Comparison of ENCODE assay signal across 8 cellular contexts in genomic region chr14:74942164-74942563, GRCh38. TPM values are rescaled to one million over a fixed set of nuclear protein-coding genes. Genes with fewer than 3 reads are reported as not detected.
DNase-seq lines count a peak whose midpoint lies in the region; ATAC-seq, FAIRE-seq and TF ChIP-seq lines count a peak whose summit lies in the region.
"Had no signal": no experiment of that assay in that cellular context is flagged by ENCODE, and none has a peak within 500 bp of the region (broad histone marks: within the 10 kb centered on the region; RNA-seq: fewer than 3 reads in every experiment).

No MANE protein-coding gene starts in this region.

- no peak for TF ChIP-seq CTCF in foreskin fibroblast (IDR thresholded peaks at IDR 0.05; ENCODE audit: low read depth, low read length)

- H3K9me3 ChIP-seq in duodenal mucosa (ENCODE audit: control insufficient read depth in 1 of 2, low read length in 2 of 2) (peaks cover 0 to 5% of the 10 kb centered on the region in 2 donors), skeletal muscle tissue (ENCODE audit: control insufficient read depth in 3 of 3, low read length in 3 of 3) (no peaks in the 10 kb centered on the region)

- H3K4me1 ChIP-seq in duodenal mucosa (ENCODE audit: control insufficient read depth in 1 of 2, insufficient read depth in 2 of 2, low read length in 2 of 2) (peaks cover 24 to 37% of the 10 kb centered on the region in 2 donors), skeletal muscle tissue (ENCODE audit: control insufficient read depth in 3 of 3, insufficient read depth in 3 of 3, low read length in 3 of 3) (peaks cover 46 to 52% (median 52%) of the 10 kb centered on the region in 3 donors)

- in situ Hi-C loops in KBM-7 (cut with MboI; ENCODE audit: low pct_unique_long_range_greater_than_20kb, low sequenced_read_pairs): no loop called here

- H3K9ac ChIP-seq in duodenal mucosa (ENCODE audit: low read depth in 1 of 2, low read length in 2 of 2) (peak overlapping the region; percentile 10 to 45), skeletal muscle tissue (ENCODE audit: low read depth in 1 of 3, low read length in 3 of 3) (peak overlapping the region; percentile 24 to 43 (median 33))

- DNase-seq in KBM-7 (no peak), foreskin fibroblast (no peak), RCC 7860 (ENCODE audit: low spot score) (no peak)
- DNase-seq: SHP77 treated with DMSO at 0.1 percent for 48 hours had no signal

- FAIRE-seq in RCC 7860 (lab: Jason Lieb, UNC): no peak

- ATAC-seq in GM19438 (IDR thresholded peaks at IDR 0.05; ENCODE audit: low read depth, unreplicated experiment) (peak; percentile 10), HG03460 (IDR thresholded peaks at IDR 0.05; ENCODE audit: unreplicated experiment) (peak; percentile 26)

- H3K4me3 ChIP-seq in duodenal mucosa (ENCODE audit: low read depth in 1 of 2, low read length in 2 of 2) (peak overlapping the region in 1 of 2 donors; percentile 46), skeletal muscle tissue (ENCODE audit: low read length in 3 of 3) (no peak overlapping the region), foreskin fibroblast (ENCODE audit: low read depth in 1 of 2, low read length in 2 of 2) (no peak overlapping the region)

- H3K36me3 ChIP-seq in duodenal mucosa (ENCODE audit: control insufficient read depth in 1 of 2, insufficient read depth in 2 of 2, low read length in 2 of 2): no peaks in the 10 kb centered on the region
- peaks cover 0 to 3% (median 0%) of the 10 kb centered on the region in 3 donors for H3K36me3 ChIP-seq in skeletal muscle tissue (ENCODE audit: control insufficient read depth in 3 of 3, insufficient read depth in 3 of 3, low read length in 3 of 3)

- no peak overlapping the region for H3K27ac ChIP-seq in duodenal mucosa (ENCODE audit: low read depth, low read length)
- H3K27ac ChIP-seq in skeletal muscle tissue (ENCODE audit: low read depth, low read length): peak overlapping the region; percentile 86

- H3K27me3 ChIP-seq in duodenal mucosa (ENCODE audit: control insufficient read depth in 1 of 2, insufficient read depth in 2 of 2, low read length in 2 of 2) (no peaks in the 10 kb centered on the region), skeletal muscle tissue (ENCODE audit: control insufficient read depth in 3 of 3, insufficient read depth in 3 of 3, low read length in 3 of 3) (no peaks in the 10 kb centered on the region)

RNA-seq across cellular contexts. Expression of gene PGF, which starts 13.2 kb away (rescaled TPM):
- 8.9 TPM for total RNA-seq in skeletal muscle tissue

RNA-seq across cellular contexts. Expression of gene RPS6KL1, which starts 19.1 kb away (rescaled TPM):
- total RNA-seq in skeletal muscle tissue: 3.1 TPM
